In the genomic region with DNA sequence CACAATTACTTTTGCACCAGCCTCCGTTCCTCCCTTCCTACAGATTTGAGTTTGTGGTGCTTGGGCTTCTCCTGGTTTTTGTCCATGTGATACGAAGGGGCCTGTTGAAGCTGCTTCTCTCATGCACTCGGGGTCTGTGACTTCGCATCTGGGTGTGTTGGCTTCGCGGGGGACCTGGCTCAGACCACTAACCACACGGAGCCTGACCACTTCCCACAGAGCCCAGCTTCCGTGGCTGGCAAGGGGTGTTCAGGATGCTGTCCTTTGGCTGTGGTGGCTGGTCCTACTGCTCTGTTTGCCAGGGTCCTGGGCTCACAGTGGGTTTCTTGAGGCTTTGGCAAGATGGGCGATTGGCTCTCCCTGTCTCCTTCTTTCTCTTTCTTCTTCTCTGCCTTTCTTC, we compare ENCODE assay signal across 34 cellular contexts. TPM values are rescaled to one million over a fixed set of nuclear protein-coding genes. Genes with fewer than 3 reads are reported as not detected.
DNase-seq lines count a peak whose midpoint lies in the region; ATAC-seq and TF ChIP-seq lines count a peak whose summit lies in the region.
"Had no signal": no experiment of that assay in that cellular context is flagged by ENCODE, and none has a peak within 500 bp of the region (broad histone marks: within the 10 kb centered on the region; RNA-seq: fewer than 3 reads in every experiment).

No MANE protein-coding gene starts in this region.

- no peak for TF ChIP-seq POLR2A in prostate gland (IDR thresholded peaks at IDR 0.05)

- DNase-seq in activated naive CD8-positive, alpha-beta T cell treated with anti-CD3 and anti-CD28 coated beads for 36 hours = no peak
- peak; percentile 30 for DNase-seq in Daoy (ENCODE audit: low read depth)
- DNase-seq in progenitor cell of endocrine pancreas (ENCODE audit: low spot score, unreplicated experiment) = no peak
- no peak for DNase-seq in NCI-H2029 treated with DMSO at 0.1 percent for 48 hours (lab: John Stamatoyannopoulos, UW)
- DNase-seq in prostate gland (ENCODE audit: low spot score) = no peak
- DNase-seq: activated CD4-positive, alpha-beta T cell treated with anti-CD3 and anti-CD28 coated beads for 48 hours; activated effector memory CD4-positive, alpha-beta T cell treated with Interleukin-2 at 50 U/mL for 16 hours; adrenal gland; C1 segment of cervical spinal cord; Calu3; cerebellar nuclear complex; DMS79 treated with DMSO at 0.1 percent for 48 hours; dorsolateral prefrontal cortex; HCEC 1CT; hippocampal formation; IMR-90; left cardiac atrium; mucosa of descending colon; NCI-H146; NCI-H446 treated with DMSO at 0.1 percent for 48 hours; NCI-H82; SJCRH30; stimulated activated naive CD4-positive, alpha-beta T cell; SW 1271; upper lobe of right lung; WERI-Rb-1 had no signal

- intact Hi-C loops in dendritic cell treated with granulocyte-macrophage colony-stimulating factor and Interleukin-4, amounts not matched to agents 40 ng/mL and 50 ng/mL, for 4 days (cut with micrococcal nuclease) = no loop called here
- intact Hi-C loops in prostate gland (cut with DNase I) = no loop called here

- H3K4me1 Mint-ChIP-seq in activated naive CD8-positive, alpha-beta T cell (ENCODE audit: low read depth) = peaks cover 8% of the 10 kb centered on the region
- H3K4me1 Mint-ChIP-seq in activated naive CD8-positive, alpha-beta T cell treated with anti-CD3 and anti-CD28 coated beads for 36 hours = peaks cover 17% of the 10 kb centered on the region
- H3K4me1 Mint-ChIP-seq in dendritic cell treated with granulocyte-macrophage colony-stimulating factor and Interleukin-4, amounts not matched to agents 40 ng/mL and 50 ng/mL, for 4 days (ENCODE audit: low read depth) = peaks cover 15% of the 10 kb centered on the region
- no peaks in the 10 kb centered on the region for H3K4me1 Mint-ChIP-seq in progenitor cell of endocrine pancreas (ENCODE audit: low read depth)

- TF ChIP-seq CTCF in progenitor cell of endocrine pancreas (IDR thresholded peaks at IDR 0.05; ENCODE audit: unreplicated experiment) = no peak
- TF ChIP-seq CTCF in prostate gland (IDR thresholded peaks at IDR 0.05) = no peak

- no peak for ATAC-seq in esophagus mucosa
- ATAC-seq: left cardiac atrium, mucosa of descending colon, upper lobe of right lung had no signal

- H3K9me3 ChIP-seq in prostate gland = no peaks in the 10 kb centered on the region
- H3K9me3 ChIP-seq: adrenal gland, mucosa of descending colon, SJCRH30, suprapubic skin, upper lobe of right lung had no signal

- H3K4me3 ChIP-seq in prostate gland = no peak overlapping the region
- H3K4me3 ChIP-seq: adrenal gland, dorsolateral prefrontal cortex, mucosa of descending colon, SJCRH30, suprapubic skin, upper lobe of right lung had no signal

- H3K27ac Mint-ChIP-seq in activated naive CD8-positive, alpha-beta T cell = peak overlapping the region; percentile 41
- no peak overlapping the region for H3K27ac Mint-ChIP-seq in activated naive CD8-positive, alpha-beta T cell treated with anti-CD3 and anti-CD28 coated beads for 36 hours
- peak overlapping the region; percentile 45 for H3K27ac Mint-ChIP-seq in dendritic cell treated with granulocyte-macrophage colony-stimulating factor and Interleukin-4, amounts not matched to agents 40 ng/mL and 50 ng/mL, for 4 days
- H3K27ac Mint-ChIP-seq in progenitor cell of endocrine pancreas = peak overlapping the region; percentile 52

- no peaks in the 10 kb centered on the region for H3K27me3 ChIP-seq in prostate gland (replicated peaks; ENCODE audit: insufficient read depth)
- H3K27me3 ChIP-seq: adrenal gland, SJCRH30, suprapubic skin, upper lobe of right lung had no signal

- H3K9me3 Mint-ChIP-seq in activated naive CD8-positive, alpha-beta T cell (ENCODE audit: low read depth) = no peaks in the 10 kb centered on the region
- H3K9me3 Mint-ChIP-seq in activated naive CD8-positive, alpha-beta T cell treated with anti-CD3 and anti-CD28 coated beads for 36 hours = peaks cover 2% of the 10 kb centered on the region
- H3K9me3 Mint-ChIP-seq in dendritic cell treated with granulocyte-macrophage colony-stimulating factor and Interleukin-4, amounts not matched to agents 40 ng/mL and 50 ng/mL, for 4 days = peaks cover 8% of the 10 kb centered on the region
- H3K9me3 Mint-ChIP-seq in progenitor cell of endocrine pancreas (ENCODE audit: low read depth) = peaks cover 2% of the 10 kb centered on the region

- no peaks in the 10 kb centered on the region for H3K27me3 Mint-ChIP-seq in activated naive CD8-positive, alpha-beta T cell
- H3K27me3 Mint-ChIP-seq in activated naive CD8-positive, alpha-beta T cell treated with anti-CD3 and anti-CD28 coated beads for 36 hours = no peaks in the 10 kb centered on the region
- H3K27me3 Mint-ChIP-seq in dendritic cell treated with granulocyte-macrophage colony-stimulating factor and Interleukin-4, amounts not matched to agents 40 ng/mL and 50 ng/mL, for 4 days = no peaks in the 10 kb centered on the region
- no peaks in the 10 kb centered on the region for H3K27me3 Mint-ChIP-seq in progenitor cell of endocrine pancreas

- H3K27ac ChIP-seq in prostate gland = no peak overlapping the region
- H3K27ac ChIP-seq: adrenal gland, dorsolateral prefrontal cortex, SJCRH30, suprapubic skin, upper lobe of right lung had no signal

- WGBS in prostate gland = 85% methylated on average over 9 of the region's 9 CpGs

- no peaks in the 10 kb centered on the region for H3K4me1 ChIP-seq in prostate gland (replicated peaks)
- H3K4me1 ChIP-seq: adrenal gland, SJCRH30, suprapubic skin, upper lobe of right lung had no signal

- H3K4me3 Mint-ChIP-seq in activated naive CD8-positive, alpha-beta T cell = no peak overlapping the region
- H3K4me3 Mint-ChIP-seq in activated naive CD8-positive, alpha-beta T cell treated with anti-CD3 and anti-CD28 coated beads for 36 hours = no peak overlapping the region
- H3K4me3 Mint-ChIP-seq in dendritic cell treated with granulocyte-macrophage colony-stimulating factor and Interleukin-4, amounts not matched to agents 40 ng/mL and 50 ng/mL, for 4 days = no peak overlapping the region
- no peak overlapping the region for H3K4me3 Mint-ChIP-seq in progenitor cell of endocrine pancreas (ENCODE audit: low read depth)

- peaks cover 19% of the 10 kb centered on the region for H3K36me3 Mint-ChIP-seq in activated naive CD8-positive, alpha-beta T cell
- peaks cover 63% of the 10 kb centered on the region for H3K36me3 Mint-ChIP-seq in activated naive CD8-positive, alpha-beta T cell treated with anti-CD3 and anti-CD28 coated beads for 36 hours
- H3K36me3 Mint-ChIP-seq in dendritic cell treated with granulocyte-macrophage colony-stimulating factor and Interleukin-4, amounts not matched to agents 40 ng/mL and 50 ng/mL, for 4 days (ENCODE audit: low read depth) = peaks cover 100% of the 10 kb centered on the region
- H3K36me3 Mint-ChIP-seq in progenitor cell of endocrine pancreas (ENCODE audit: insufficient read depth) = peaks cover 55% of the 10 kb centered on the region

- H3K36me3 ChIP-seq in prostate gland = peaks cover 0 to 10% of the 10 kb centered on the region in 2 donors

RNA-seq across cellular contexts. Expression of a gene that starts 19.8 kb away (rescaled TPM):
- not detected for total RNA-seq in activated naive CD8-positive, alpha-beta T cell treated with anti-CD3 and anti-CD28 coated beads for 36 hours
- total RNA-seq in Daoy (2014; rRNA removed; shearing (Covaris generic)) = not detected in 2 replicates
- total RNA-seq in progenitor cell of endocrine pancreas (1.2 and 2.4 TPM in 2 replicates), prostate gland (1 to 10 TPM; 2.5 to 6.9 TPM), esophagus mucosa (14.2 TPM)
- total RNA-seq: adrenal gland, Calu3, endothelial cell of umbilical vein, lung microvascular endothelial cell, osteocyte, renal cortical epithelial cell, SJCRH30 had no signal

RNA-seq across cellular contexts. Expression of a gene that starts 41.0 kb away (rescaled TPM):
- 100 to 1,000 TPM; 112 to 116 TPM for total RNA-seq in activated naive CD8-positive, alpha-beta T cell treated with anti-CD3 and anti-CD28 coated beads for 36 hours
- 74.0 and 88.6 TPM in 2 replicates for total RNA-seq in Daoy (2014; rRNA removed; shearing (Covaris generic))
- total RNA-seq in progenitor cell of endocrine pancreas (328 and 362 TPM in 2 replicates), prostate gland (1,000 to 10,000 TPM in 1 of 2 donors, 100 to 1,000 TPM in 1; 384 to 1,041 TPM), esophagus mucosa (100 TPM)
